Comparison of ENCODE assay signal across 8 cellular contexts in the genomic region with DNA sequence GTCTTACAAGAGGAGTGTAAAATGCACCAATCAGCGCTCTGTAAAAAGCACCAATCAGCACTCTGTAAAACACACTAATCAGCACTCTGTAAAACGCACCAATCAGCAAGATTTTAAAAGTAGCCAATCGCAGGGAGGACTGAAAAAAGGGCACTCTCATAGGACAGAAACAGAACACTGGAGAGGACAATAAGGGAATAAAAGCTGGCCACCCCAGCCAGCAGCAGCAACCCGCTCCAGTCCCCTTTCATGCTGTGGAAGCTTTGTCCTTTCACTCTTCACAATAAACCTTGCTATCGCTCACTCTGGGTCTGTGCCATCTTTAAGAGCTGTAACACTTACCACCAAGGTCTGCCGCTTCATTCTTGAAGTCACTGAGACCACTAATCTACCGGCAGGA. TPM values are rescaled to one million over a fixed set of nuclear protein-coding genes. Genes with fewer than 3 reads are reported as not detected.
DNase-seq lines count a peak whose midpoint lies in the region; ATAC-seq and TF ChIP-seq lines count a peak whose summit lies in the region.

No MANE protein-coding gene starts in this region.

- intact Hi-C loops in mammary epithelial cell (cut with micrococcal nuclease), result loop anchor here (1.0 to 10.0 kb wide), 2 partner anchors 174 to 494 kb away; no protein-coding TSS in a partner anchor

- no peak for TF ChIP-seq POLR2A in upper lobe of left lung (IDR thresholded peaks at IDR 0.05)

- H3K79me2 ChIP-seq in SK-N-SH (ENCODE audit: insufficient read depth) (peaks cover 4% of the 10 kb centered on the region; the same call in 1 of the 2 replicates), mammary epithelial cell (ENCODE audit: insufficient read depth, low read length) (peaks cover 32% of the 10 kb centered on the region), osteoblast (ENCODE audit: insufficient read depth, low read length) (peaks cover 3% of the 10 kb centered on the region)

- H4K20me1 ChIP-seq in SK-N-SH (ENCODE audit: insufficient read depth), result no peaks in the 10 kb centered on the region
- H4K20me1 ChIP-seq in mammary epithelial cell (ENCODE audit: insufficient read depth, low read length), result no peaks in the 10 kb centered on the region
- H4K20me1 ChIP-seq in osteoblast (ENCODE audit: insufficient read depth, low read length), result no peaks in the 10 kb centered on the region

- POLR2A ChIA-PET in SK-N-SH (lab: Yijun Ruan, JAX), result interaction anchor here (1.7 kb wide), 1 partner anchor 113 kb away, joined by 9 read pairs; no protein-coding TSS in a partner anchor

- dilution Hi-C loops in mammary epithelial cell (cut with HindIII; ENCODE audit: low sequenced_read_pairs), result no loop called here

- H3K4me1 ChIP-seq in SK-N-SH (ENCODE audit: control insufficient read depth in 1 of 2, insufficient read depth in 2 of 2, low read depth in 1 of 2, low read length in 1 of 2) (peaks cover 0 to 12% of the 10 kb centered on the region in 2 experiments; a peak in 2 of 4 replicates), mammary epithelial cell (ENCODE audit: insufficient read depth, low read length) (peaks cover 34% of the 10 kb centered on the region), osteoblast (ENCODE audit: insufficient read depth, low read length) (peaks cover 18% of the 10 kb centered on the region), upper lobe of left lung (peaks cover 5 to 19% (median 9%) of the 10 kb centered on the region in 4 donors)

- H3K9ac ChIP-seq in SK-N-SH (no peak overlapping the region; the same call in 1 of the 2 replicates), mammary epithelial cell (ENCODE audit: insufficient read depth, low read length) (no peak overlapping the region)

- H3K4me3 ChIP-seq in SK-N-SH (ENCODE audit: low read depth in 2 of 2, low read length in 1 of 2), result no peak overlapping the region
- H3K4me3 ChIP-seq in mammary epithelial cell (replicated peaks in 1 of 3; ENCODE audit: insufficient read depth in 1 of 3, low read depth in 2 of 3, low read length in 3 of 3), result peak overlapping the region in 1 of 3 experiments; percentile 20
- no peak overlapping the region for H3K4me3 ChIP-seq in osteoblast (ENCODE audit: insufficient read depth, low read length)
- no peak overlapping the region for H3K4me3 ChIP-seq in upper lobe of left lung

- TF ChIP-seq EP300 in SK-N-SH (IDR thresholded peaks at IDR 0.05; ENCODE audit: borderline replicate concordance in 1 of 2, low read depth in 1 of 2, low read length in 1 of 2) (no peak), upper lobe of left lung (IDR thresholded peaks at IDR 0.05) (no peak)

- peaks cover 17% of the 10 kb centered on the region for H3F3A ChIP-seq in SK-N-SH (replicated peaks; ENCODE audit: insufficient read depth)

- TF ChIP-seq CTCF in SK-N-SH (IDR thresholded peaks at IDR 0.05), result no peak
- no peak for TF ChIP-seq CTCF in mammary epithelial cell (conservative IDR thresholded peaks at IDR 0.05 in 1 of 2, IDR thresholded peaks at IDR 0.05 in 1 of 2; ENCODE audit: extremely low read depth in 1 of 2, insufficient read depth in 1 of 2, low read depth in 1 of 2, low read length in 2 of 2)
- no peak for TF ChIP-seq CTCF in osteoblast (IDR thresholded peaks at IDR 0.05; ENCODE audit: extremely low read depth, low read depth, low read length)
- TF ChIP-seq CTCF in upper lobe of left lung (IDR thresholded peaks at IDR 0.05), result no peak

- no peak for DNase-seq in SK-N-SH
- peak; percentile 9 for DNase-seq in NCI-H2196 (lab: John Stamatoyannopoulos, UW; ENCODE audit: unreplicated experiment)
- no peak for DNase-seq in mammary epithelial cell
- DNase-seq in osteoblast (ENCODE audit: insufficient read length, low spot score, missing footprints), result no peak
- DNase-seq in upper lobe of left lung, result no peak
- DNase-seq in HuH-7 (ENCODE audit: low spot score), result no peak
- DNase-seq in NK-92 (lab: John Stamatoyannopoulos, UW; ENCODE audit: unreplicated experiment), result no peak

- in situ Hi-C loops in mammary epithelial cell (cut with MboI; ENCODE audit: low sequenced_read_pairs in 2 of 2), result loop anchor here in 1 of 2 donors (10.0 kb wide), 1 partner anchor 104 kb away; no protein-coding TSS in a partner anchor

- BruUV-seq in mammary epithelial cell (replicated peaks; lab: Mats Ljungman, UMichigan), result no TSS peak

- WGBS in SK-N-SH (ENCODE audit: low lambda C conversion rate), result 94% methylated on average over 7 of the region's 7 CpGs
- WGBS in mammary epithelial cell (ENCODE audit: low coverage, missing lambda C conversion rate), result 75% methylated on average over 7 of the region's 7 CpGs
- 92 to 97% methylated on average over 7 of the region's 7 CpGs for WGBS in upper lobe of left lung, 2 donors

- H2AFZ ChIP-seq in SK-N-SH (ENCODE audit: low read depth) (peak overlapping the region; percentile 91; the same call in 1 of the 2 replicates), mammary epithelial cell (ENCODE audit: low read depth, low read length) (peak overlapping the region; percentile 57), osteoblast (ENCODE audit: low read length) (peak overlapping the region; percentile 9)

- H3K9me3 ChIP-seq in SK-N-SH, result no peaks in the 10 kb centered on the region
- H3K9me3 ChIP-seq in mammary epithelial cell (replicated peaks; ENCODE audit: insufficient read depth, low read length), result no peaks in the 10 kb centered on the region
- no peaks in the 10 kb centered on the region for H3K9me3 ChIP-seq in osteoblast (ENCODE audit: low read depth, low read length)
- no peaks in the 10 kb centered on the region for H3K9me3 ChIP-seq in upper lobe of left lung

- CTCF ChIA-PET in SK-N-SH (lab: Yijun Ruan, JAX), result interaction anchor here (0.7 to 1.2 kb wide), 2 partner anchors 368 to 902 kb away, joined by 3 read pairs; no protein-coding TSS in a partner anchor
- CTCF ChIA-PET in mammary epithelial cell (lab: Charles Lee; ENCODE audit: low non-redundant PET), result no interaction called here

- TF ChIP-seq RAD21 in SK-N-SH (IDR thresholded peaks at IDR 0.05; ENCODE audit: low read length), result no peak

- H3K36me3 ChIP-seq in SK-N-SH (replicated peaks in 1 of 2; ENCODE audit: control insufficient read depth in 1 of 2, insufficient read depth in 2 of 2, low read length in 1 of 2) (no peaks in the 10 kb centered on the region), mammary epithelial cell (ENCODE audit: insufficient read depth, low read length) (no peaks in the 10 kb centered on the region), osteoblast (ENCODE audit: insufficient read depth, low read length) (no peaks in the 10 kb centered on the region), upper lobe of left lung (no peaks in the 10 kb centered on the region)

- peak overlapping the region in 1 of 2 experiments; percentile 86; a peak in 1 of 4 replicates for H3K27ac ChIP-seq in SK-N-SH (ENCODE audit: low read depth in 2 of 2, low read length in 1 of 2)
- peak overlapping the region; percentile 98 for H3K27ac ChIP-seq in mammary epithelial cell (ENCODE audit: insufficient read depth, low read depth, low read length)
- peak overlapping the region; percentile 93 for H3K27ac ChIP-seq in osteoblast (ENCODE audit: low read depth, low read length)
- no peak overlapping the region for H3K27ac ChIP-seq in upper lobe of left lung

- ATAC-seq in SK-N-SH treated with all-trans-retinoic acid at 6 μM for 48 hours, result no peak
- ATAC-seq in upper lobe of left lung (ENCODE audit: low FRiP score in 2 of 2), result no peak

- H3K4me2 ChIP-seq in SK-N-SH, result peak overlapping the region; percentile 80; the same call in 1 of the 2 replicates
- peak overlapping the region; percentile 90 for H3K4me2 ChIP-seq in mammary epithelial cell (ENCODE audit: insufficient read depth, low read depth, low read length)
- peak overlapping the region; percentile 96 for H3K4me2 ChIP-seq in osteoblast (ENCODE audit: insufficient read depth, low read length)

- no peaks in the 10 kb centered on the region for H3K9me2 ChIP-seq in SK-N-SH

- H3K27me3 ChIP-seq in SK-N-SH (ENCODE audit: insufficient read depth), result no peaks in the 10 kb centered on the region
- no peaks in the 10 kb centered on the region for H3K27me3 ChIP-seq in mammary epithelial cell (ENCODE audit: insufficient read depth, low read length)
- H3K27me3 ChIP-seq in osteoblast (ENCODE audit: insufficient read depth, low read length), result no peaks in the 10 kb centered on the region
- H3K27me3 ChIP-seq in upper lobe of left lung, result no peaks in the 10 kb centered on the region

TF ChIP-seq in SK-N-SH, 30 proteins besides CTCF, POLR2A, EP300 and RAD21:
- no peak for TF ChIP-seq NFIC (IDR thresholded peaks at IDR 0.05; ENCODE audit: borderline replicate concordance)

TF ChIP-seq in SK-N-SH treated with all-trans-retinoic acid at 6 μM for 48 hours, 23 proteins besides CTCF, POLR2A, EP300 and RAD21:
- no peak for TF ChIP-seq ZNF565 (CRISPR knock-in tag; conservative IDR thresholded peaks at IDR 0.05; ENCODE audit: low read depth)
- TF ChIP-seq SNAI2 (CRISPR knock-in tag; IDR thresholded peaks at IDR 0.05), result no peak
- TF ChIP-seq CSDC2 (CRISPR knock-in tag; IDR thresholded peaks at IDR 0.05), result no peak
TF ChIP-seq in SK-N-SH treated with all-trans-retinoic acid at 6 μM for 48 hours: peak in this region for 0.

RNA-seq across cellular contexts. Expression of a gene that starts 1.7 kb away (rescaled TPM):
- polyA plus RNA-seq in SK-N-SH (2012; rRNA removed) (36.8 and 52.1 TPM in 2 replicates), mammary epithelial cell (93.8 TPM)
- polyA plus RNA-seq in SK-N-SH (2012; cell fraction: cytosol; rRNA removed), result 44.7 and 49.1 TPM in 2 replicates
- polyA plus RNA-seq in SK-N-SH (2012; cell fraction: nucleus; rRNA removed), result 28.1 and 41.2 TPM in 2 replicates
- total RNA-seq in mammary epithelial cell (100 to 1,000 TPM in 1 of 2 donors, 10 to 100 TPM in 1; 93.9 to 113 TPM), osteoblast (70.9 and 96.9 TPM in 2 replicates), upper lobe of left lung (10 to 100 TPM in 5 of 6 donors, 1 to 10 TPM in 1; 6.3 to 26.6 (median 20.8) TPM)
- 135 TPM for polyA minus RNA-seq in mammary epithelial cell

Comparison
In these comparisons a context has a peak if more than half of its experiments do, and no peak if none do; other contexts are left out.
1. H2AFZ ChIP-seq: peak in every context shown above with its lines; median percentile 91 in SK-N-SH; 57 in mammary epithelial cell; 9 in osteoblast.
2. H3K27ac ChIP-seq: peak in mammary epithelial cell (single experiment) and osteoblast (single experiment); none in upper lobe of left lung (0 of 4).
3. Peak in every context shown above with its lines, with median percentiles within 50 percentile points of each other: H3K4me2 ChIP-seq.